8 cellular contexts compared by ENCODE assay signal in the genomic region with DNA sequence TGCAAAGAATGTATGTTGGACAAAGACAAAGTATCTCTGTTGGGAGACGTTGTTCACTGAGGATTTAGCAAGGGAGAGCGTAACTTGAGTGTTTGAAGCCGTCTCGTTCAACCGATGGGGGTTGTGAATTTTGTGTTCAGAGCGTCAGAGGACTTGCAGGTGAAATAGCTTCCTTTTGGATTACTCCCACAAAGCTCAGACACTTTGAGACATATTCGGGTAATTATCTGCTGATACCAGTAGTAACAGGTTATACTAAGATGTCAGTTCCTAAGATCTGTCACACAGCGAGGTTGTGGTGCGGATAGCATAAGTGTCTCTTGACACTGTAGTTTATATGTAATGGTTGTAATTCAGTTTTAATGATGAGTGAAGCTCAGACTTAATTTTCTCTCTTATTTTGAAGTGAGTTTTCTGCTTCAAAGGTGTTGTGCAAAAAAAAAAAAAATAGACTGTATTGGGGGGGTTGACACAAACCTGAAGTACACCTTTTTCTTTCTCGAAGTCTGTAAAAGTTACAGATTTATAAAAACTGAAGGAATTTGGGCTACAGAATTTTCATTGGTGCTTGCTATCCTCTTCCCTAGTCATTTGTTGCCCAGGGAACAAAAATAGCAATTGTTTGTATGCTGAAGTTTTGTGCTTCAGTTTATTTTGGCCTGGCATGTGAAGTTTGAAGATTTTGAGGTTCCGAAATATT. TPM values are rescaled to one million over a fixed set of nuclear protein-coding genes. Genes with fewer than 3 reads are reported as not detected.
A peak's percentile ranks its signal among the peaks of the same experiment; 100 is the strongest.
DNase-seq lines count a peak whose midpoint lies in the region; TF ChIP-seq lines count a peak whose summit lies in the region.

No MANE protein-coding gene starts in this region.

- CTCF ChIA-PET in activated naive CD4-positive, alpha-beta T cell treated with anti-CD3 and anti-CD28 coated beads for 36 hours (lab: Charles Lee): interaction anchor here (0.7 to 2.0 kb wide), 9 partner anchors 10 to 329 kb away, joined by 3 to 4 read pairs (median 3); no protein-coding TSS in a partner anchor

- peaks cover 70% of the 10 kb centered on the region for H3K4me1 Mint-ChIP-seq in activated naive CD4-positive, alpha-beta T cell treated with anti-CD3 and anti-CD28 coated beads for 36 hours (ENCODE audit: low read depth)

- peaks cover 20% of the 10 kb centered on the region for H3K36me3 ChIP-seq in WERI-Rb-1

- peak overlapping the region; percentile 95 for H3K27ac Mint-ChIP-seq in activated naive CD4-positive, alpha-beta T cell treated with anti-CD3 and anti-CD28 coated beads for 36 hours

- peak overlapping the region; percentile 96 for H3K27ac ChIP-seq in WERI-Rb-1

- DNase-seq in activated naive CD4-positive, alpha-beta T cell treated with anti-CD3 and anti-CD28 coated beads for 36 hours: peak; percentile 46
- DNase-seq in activated naive CD4-positive, alpha-beta T cell (lab: John Stamatoyannopoulos, UW): no peak
- DNase-seq in WERI-Rb-1 (no peak), fibroblast of villous mesenchyme (ENCODE audit: low read depth) (peak; percentile 31), retinal pigment epithelial cell (ENCODE audit: low read depth) (no peak), OCI-M2 (lab: John Stamatoyannopoulos, UW; ENCODE audit: unreplicated experiment) (no peak), EL (no peak), middle frontal gyrus (ENCODE audit: extremely low spot score, low spot score) (no peak)

- H3K4me3 Mint-ChIP-seq in activated naive CD4-positive, alpha-beta T cell treated with anti-CD3 and anti-CD28 coated beads for 36 hours: peak overlapping the region; percentile 93

- no peaks in the 10 kb centered on the region for H3K9me3 ChIP-seq in WERI-Rb-1 (ENCODE audit: severe bottlenecking)

- no peak for TF ChIP-seq CTCF in WERI-Rb-1 (IDR thresholded peaks at IDR 0.05; ENCODE audit: low read depth, low read length)
- no peak for TF ChIP-seq CTCF in fibroblast of villous mesenchyme (IDR thresholded peaks at IDR 0.05; ENCODE audit: insufficient read depth, low read depth, low read length)
- no peak for TF ChIP-seq CTCF in retinal pigment epithelial cell (conservative IDR thresholded peaks at IDR 0.05; ENCODE audit: low read depth, low read length)

- peak overlapping the region; percentile 83 for H3K4me3 ChIP-seq in WERI-Rb-1 (ENCODE audit: low read depth, low read length)
- peak overlapping the region; percentile 87 for H3K4me3 ChIP-seq in fibroblast of villous mesenchyme (ENCODE audit: low read depth, low read length)
- H3K4me3 ChIP-seq in retinal pigment epithelial cell (ENCODE audit: low read length): peak overlapping the region; percentile 95

- H3K27me3 Mint-ChIP-seq in activated naive CD4-positive, alpha-beta T cell treated with anti-CD3 and anti-CD28 coated beads for 36 hours (ENCODE audit: low read depth): no peaks in the 10 kb centered on the region

- H3K36me3 Mint-ChIP-seq in activated naive CD4-positive, alpha-beta T cell treated with anti-CD3 and anti-CD28 coated beads for 36 hours (ENCODE audit: low read depth): peaks cover 20% of the 10 kb centered on the region

- no peaks in the 10 kb centered on the region for H3K9me3 Mint-ChIP-seq in activated naive CD4-positive, alpha-beta T cell treated with anti-CD3 and anti-CD28 coated beads for 36 hours

- no peaks in the 10 kb centered on the region for H3K27me3 ChIP-seq in WERI-Rb-1 (ENCODE audit: insufficient read depth, low read depth, severe bottlenecking)

- intact Hi-C loops in activated naive CD4-positive, alpha-beta T cell treated with anti-CD3 and anti-CD28 coated beads for 36 hours (cut with micrococcal nuclease): loop anchor here (1.0 to 5.0 kb wide), 4 partner anchors 181 to 613 kb away; a partner anchor contains a TSS

RNA-seq across cellular contexts. Expression of a gene that starts 1.7 kb away (rescaled TPM):
- total RNA-seq in activated naive CD4-positive, alpha-beta T cell treated with anti-CD3 and anti-CD28 coated beads for 36 hours: 100 to 1,000 TPM; 155 to 162 TPM
- total RNA-seq in fibroblast of villous mesenchyme: 48.0 and 61.7 TPM in 2 replicates

Comparison
In these comparisons a context has a peak if more than half of its experiments do, and no peak if none do; other contexts are left out.
1. DNase-seq: peak in activated naive CD4-positive, alpha-beta T cell treated with anti-CD3 and anti-CD28 coated beads for 36 hours (single experiment) and fibroblast of villous mesenchyme (single experiment); none in activated naive CD4-positive, alpha-beta T cell (0 of 4), WERI-Rb-1 (single experiment), retinal pigment epithelial cell (single experiment), OCI-M2 (single experiment), EL (single experiment) and middle frontal gyrus (single experiment).
2. Peak in every context shown above with its lines, with median percentiles within 50 percentile points of each other: H3K4me3 ChIP-seq.